Comparison of ENCODE assay signal across 1 cellular context in genomic region chr2:67880291-67880761, GRCh38.
TF ChIP-seq lines count a peak whose summit lies in the region.

No MANE protein-coding gene starts in this region.

TF ChIP-seq in SK-N-SH, 30 proteins besides CTCF, POLR2A, EP300 and RAD21 (continued from another document):
- TF ChIP-seq, protein P1, sequence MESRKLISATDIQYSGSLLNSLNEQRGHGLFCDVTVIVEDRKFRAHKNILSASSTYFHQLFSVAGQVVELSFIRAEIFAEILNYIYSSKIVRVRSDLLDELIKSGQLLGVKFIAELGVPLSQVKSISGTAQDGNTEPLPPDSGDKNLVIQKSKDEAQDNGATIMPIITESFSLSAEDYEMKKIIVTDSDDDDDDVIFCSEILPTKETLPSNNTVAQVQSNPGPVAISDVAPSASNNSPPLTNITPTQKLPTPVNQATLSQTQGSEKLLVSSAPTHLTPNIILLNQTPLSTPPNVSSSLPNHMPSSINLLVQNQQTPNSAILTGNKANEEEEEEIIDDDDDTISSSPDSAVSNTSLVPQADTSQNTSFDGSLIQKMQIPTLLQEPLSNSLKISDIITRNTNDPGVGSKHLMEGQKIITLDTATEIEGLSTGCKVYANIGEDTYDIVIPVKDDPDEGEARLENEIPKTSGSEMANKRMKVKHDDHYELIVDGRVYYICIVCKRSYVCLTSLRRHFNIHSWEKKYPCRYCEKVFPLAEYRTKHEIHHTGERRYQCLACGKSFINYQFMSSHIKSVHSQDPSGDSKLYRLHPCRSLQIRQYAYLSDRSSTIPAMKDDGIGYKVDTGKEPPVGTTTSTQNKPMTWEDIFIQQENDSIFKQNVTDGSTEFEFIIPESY (IDR thresholded peaks at IDR 0.05; ENCODE audit: borderline replicate concordance, low read depth): no peak
- TF ChIP-seq, protein P2, sequence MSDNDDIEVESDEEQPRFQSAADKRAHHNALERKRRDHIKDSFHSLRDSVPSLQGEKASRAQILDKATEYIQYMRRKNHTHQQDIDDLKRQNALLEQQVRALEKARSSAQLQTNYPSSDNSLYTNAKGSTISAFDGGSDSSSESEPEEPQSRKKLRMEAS (IDR thresholded peaks at IDR 0.05; ENCODE audit: low read depth): peak; percentile 96
- TF ChIP-seq FOSL2 (IDR thresholded peaks at IDR 0.05; ENCODE audit: borderline replicate concordance, low read depth) (no peak), EZH2phosphoT487 (IDR thresholded peaks at IDR 0.05; ENCODE audit: borderline replicate concordance, low read depth) (no peak), SMC3 (IDR thresholded peaks at IDR 0.05; ENCODE audit: low read depth, low read length) (no peak), FOXJ3 (CRISPR knock-in tag; IDR thresholded peaks at IDR 0.05) (peak; percentile 84), NRF1 (IDR thresholded peaks at IDR 0.05; ENCODE audit: low read depth, low read length) (no peak), JUND (IDR thresholded peaks at IDR 0.05) (peak; percentile 55), POLR2AphosphoS5 (IDR thresholded peaks at IDR 0.05; ENCODE audit: low read depth, low read length) (peak; percentile 73), TEAD4 (IDR thresholded peaks at IDR 0.05; ENCODE audit: borderline replicate concordance, insufficient read depth) (peak; percentile 72; the same call in 1 of the 2 replicates), MEF2A (IDR thresholded peaks at IDR 0.05; ENCODE audit: borderline replicate concordance, low read depth) (no peak), CHD2 (IDR thresholded peaks at IDR 0.05; ENCODE audit: low read length, partially characterized antibody) (peak; percentile 43), RCOR1 (IDR thresholded peaks at IDR 0.05; ENCODE audit: low read length) (peak; percentile 81)
